ENCODE assay signal across 16 cellular contexts in genomic region chr22:37471721-37472417, GRCh38. TPM values are rescaled to one million over a fixed set of nuclear protein-coding genes. Genes with fewer than 3 reads are reported as not detected.
DNase-seq lines count a peak whose midpoint lies in the region; ATAC-seq, FAIRE-seq and TF ChIP-seq lines count a peak whose summit lies in the region.
"Had no signal": no experiment of that assay in that cellular context is flagged by ENCODE, and none has a peak within 500 bp of the region (broad histone marks: within the 10 kb centered on the region; RNA-seq: fewer than 3 reads in every experiment).

No MANE protein-coding gene starts in this region.

- H3K36me3 Mint-ChIP-seq in activated CD8-positive, alpha-beta memory T cell treated with anti-CD3 and anti-CD28 coated beads, Interleukin-2, amount 10 ng/mL, durations not matched to agents 7 days and 5 days: peaks cover 37% of the 10 kb centered on the region
- peaks cover 51% of the 10 kb centered on the region for H3K36me3 Mint-ChIP-seq in activated CD4-positive, alpha-beta T cell treated with anti-CD3 and anti-CD28 coated beads for 36 hours (ENCODE audit: low read depth)

- TF ChIP-seq POLR2A in body of pancreas (IDR thresholded peaks at IDR 0.05): no peak

- H4K20me1 ChIP-seq in BLaER1: peaks cover 100% of the 10 kb centered on the region

- intact Hi-C loops in body of pancreas (cut with DNase I): no loop called here
- intact Hi-C loops in activated CD4-positive, alpha-beta T cell treated with anti-CD3 and anti-CD28 coated beads for 36 hours (cut with DNase I, micrococcal nuclease): loop anchor here (1.0 kb wide), 1 partner anchor 26 kb away; no protein-coding TSS in a partner anchor

- H3K4me1 Mint-ChIP-seq in activated CD8-positive, alpha-beta memory T cell treated with anti-CD3 and anti-CD28 coated beads, Interleukin-2, amount 10 ng/mL, durations not matched to agents 7 days and 5 days: no peaks in the 10 kb centered on the region
- H3K4me1 Mint-ChIP-seq in activated CD4-positive, alpha-beta T cell treated with anti-CD3 and anti-CD28 coated beads for 36 hours: no peaks in the 10 kb centered on the region
- H3K4me1 Mint-ChIP-seq: CD14-positive monocyte had no signal

- peaks cover 93% of the 10 kb centered on the region for H3K36me3 ChIP-seq in BLaER1
- no peaks in the 10 kb centered on the region for H3K36me3 ChIP-seq in HEK293 (ENCODE audit: control insufficient read depth in 2 of 2, insufficient read depth in 1 of 2, low read length in 2 of 2)
- no peaks in the 10 kb centered on the region for H3K36me3 ChIP-seq in body of pancreas (replicated peaks in 1 of 2; ENCODE audit: insufficient read depth in 1 of 2, low read depth in 2 of 2)

- no peak overlapping the region for H3K4me3 Mint-ChIP-seq in activated CD8-positive, alpha-beta memory T cell treated with anti-CD3 and anti-CD28 coated beads, Interleukin-2, amount 10 ng/mL, durations not matched to agents 7 days and 5 days
- no peak overlapping the region for H3K4me3 Mint-ChIP-seq in activated CD4-positive, alpha-beta T cell treated with anti-CD3 and anti-CD28 coated beads for 36 hours
- H3K4me3 Mint-ChIP-seq: CD14-positive monocyte, H9 had no signal

- H3K27ac ChIP-seq in BLaER1 (0 out of 2 replicates have a peak overlapping the region, but pooled peaks have one; percentile 2), HEK293 (ENCODE audit: extremely low read depth, low read depth, low read length) (no peak overlapping the region), body of pancreas (no peak overlapping the region)
- H3K27ac ChIP-seq: Peyer's patch had no signal

- peak overlapping the region; percentile 54 for H3K4me2 ChIP-seq in BLaER1

- CTCF ChIA-PET in activated CD8-positive, alpha-beta memory T cell treated with anti-CD3 and anti-CD28 coated beads, Interleukin-2, amount 10 ng/mL, durations not matched to agents 7 days and 5 days (lab: Charles Lee): interaction anchor here (0.7 to 3.3 kb wide), 25 partner anchors 10 to 204 kb away, joined by 3 to 41 read pairs (median 5); partner anchors contain the start of genes LGALS2 and MFNG
- CTCF ChIA-PET in HEK293 (lab: Yijun Ruan, JAX): interaction anchor here (0.5 to 7.2 kb wide), 35 partner anchors 9 to 1031 kb away, joined by 3 to 115 read pairs (median 6); partner anchors contain the start of genes CARD10 and MFNG
- CTCF ChIA-PET in activated CD4-positive, alpha-beta T cell treated with anti-CD3 and anti-CD28 coated beads for 36 hours (lab: Charles Lee): interaction anchor here (0.6 to 2.6 kb wide), 18 partner anchors 9 to 696 kb away, joined by 3 to 16 read pairs (median 4); no protein-coding TSS in a partner anchor

- ATAC-seq in activated CD8-positive, alpha-beta memory T cell treated with anti-CD3 and anti-CD28 coated beads, Interleukin-2, amount 10 ng/mL, durations not matched to agents 7 days and 5 days: no peak
- peak; percentile 15 for ATAC-seq in body of pancreas
- ATAC-seq in activated CD4-positive, alpha-beta T cell treated with anti-CD3 and anti-CD28 coated beads for 36 hours: no peak

- no peak for TF ChIP-seq CTCF in HEK293 (tag by site-specific recombination; IDR thresholded peaks at IDR 0.05)
- TF ChIP-seq CTCF in body of pancreas (IDR thresholded peaks at IDR 0.05): no peak

- FAIRE-seq in GM19239 (lab: Jason Lieb, UNC): no peak

- no peaks in the 10 kb centered on the region for H3K27me3 Mint-ChIP-seq in activated CD8-positive, alpha-beta memory T cell treated with anti-CD3 and anti-CD28 coated beads, Interleukin-2, amount 10 ng/mL, durations not matched to agents 7 days and 5 days
- no peaks in the 10 kb centered on the region for H3K27me3 Mint-ChIP-seq in activated CD4-positive, alpha-beta T cell treated with anti-CD3 and anti-CD28 coated beads for 36 hours

- H3K9me3 ChIP-seq in BLaER1 (no peaks in the 10 kb centered on the region), HEK293 (ENCODE audit: control insufficient read depth, insufficient read depth, low read depth, low read length) (no peaks in the 10 kb centered on the region), body of pancreas (no peaks in the 10 kb centered on the region)
- H3K9me3 ChIP-seq: Caco-2, Peyer's patch had no signal

- H3K4me1 ChIP-seq in BLaER1 (peaks cover 28% of the 10 kb centered on the region), HEK293 (ENCODE audit: control insufficient read depth, insufficient read depth, low read length) (no peaks in the 10 kb centered on the region), body of pancreas (no peaks in the 10 kb centered on the region)
- H3K4me1 ChIP-seq: Caco-2 had no signal

- DNase-seq in activated CD8-positive, alpha-beta memory T cell treated with anti-CD3 and anti-CD28 coated beads, Interleukin-2, amount 10 ng/mL, durations not matched to agents 7 days and 5 days: no peak
- DNase-seq in activated CD8-positive, alpha-beta memory T cell treated with anti-CD3 and anti-CD28 coated beads, Interleukin-2, amount 50 U/mL, for 48 hours: no peak
- DNase-seq in body of pancreas (no peak), GM19239 (ENCODE audit: insufficient read length, low spot score) (no peak)
- DNase-seq in activated CD4-positive, alpha-beta T cell treated with anti-CD3 and anti-CD28 coated beads for 36 hours: no peak
- DNase-seq: DMS153, MV-4-11, NCI-H1417 treated with DMSO at 0.1 percent for 48 hours, NCI-H2227 treated with DMSO at 0.1 percent for 48 hours had no signal

- H3K9me3 Mint-ChIP-seq in activated CD8-positive, alpha-beta memory T cell treated with anti-CD3 and anti-CD28 coated beads, Interleukin-2, amount 10 ng/mL, durations not matched to agents 7 days and 5 days (ENCODE audit: low read depth): no peaks in the 10 kb centered on the region
- H3K9me3 Mint-ChIP-seq in activated CD4-positive, alpha-beta T cell treated with anti-CD3 and anti-CD28 coated beads for 36 hours (ENCODE audit: low read depth): no peaks in the 10 kb centered on the region
- H3K9me3 Mint-ChIP-seq: CD14-positive monocyte, H9 had no signal

- POLR2A ChIA-PET in HEK293 (lab: Yijun Ruan, JAX): interaction anchor here (1.7 kb wide), 1 partner anchor 41 kb away, joined by 5 read pairs; no protein-coding TSS in a partner anchor
- POLR2A ChIA-PET in activated CD4-positive, alpha-beta T cell treated with anti-CD3 and anti-CD28 coated beads for 36 hours (lab: Charles Lee): no interaction called here

- H3K4me3 ChIP-seq in BLaER1 (no peak overlapping the region), HEK293 (ENCODE audit: low read depth, low read length) (no peak overlapping the region), body of pancreas (no peak overlapping the region)
- H3K4me3 ChIP-seq: Peyer's patch had no signal

- no peaks in the 10 kb centered on the region for H3K27me3 ChIP-seq in BLaER1
- no peaks in the 10 kb centered on the region for H3K27me3 ChIP-seq in body of pancreas
- H3K27me3 ChIP-seq: Peyer's patch had no signal

- no peak overlapping the region for H3K9ac ChIP-seq in BLaER1

- 60 to 62% methylated on average over 10 of the region's 10 CpGs for WGBS in body of pancreas, 2 donors

- peak overlapping the region; percentile 52 for H3K27ac Mint-ChIP-seq in activated CD8-positive, alpha-beta memory T cell treated with anti-CD3 and anti-CD28 coated beads, Interleukin-2, amount 10 ng/mL, durations not matched to agents 7 days and 5 days
- H3K27ac Mint-ChIP-seq in activated CD4-positive, alpha-beta T cell treated with anti-CD3 and anti-CD28 coated beads for 36 hours: no peak overlapping the region

TF ChIP-seq in HEK293, 187 proteins besides CTCF, POLR2A, EP300 and RAD21:
- TF ChIP-seq KLF9 (tag by site-specific recombination; IDR thresholded peaks at IDR 0.05; ENCODE audit: low read depth) (no peak), ZNF768 (tag by site-specific recombination; IDR thresholded peaks at IDR 0.05) (peak; percentile 77; the same call in 1 of the 2 replicates)

RNA-seq across cellular contexts. Expression of gene MFNG, which starts 14.3 kb away (rescaled TPM):
- 100 to 1,000 TPM; 196 to 220 TPM for total RNA-seq in activated CD8-positive, alpha-beta memory T cell treated with anti-CD3 and anti-CD28 coated beads, Interleukin-2, amount 10 ng/mL, durations not matched to agents 7 days and 5 days
- total RNA-seq in body of pancreas: 1 to 10 TPM; 3.0 to 7.3 TPM
- 100 to 1,000 TPM; 108 to 125 TPM for total RNA-seq in activated CD4-positive, alpha-beta T cell treated with anti-CD3 and anti-CD28 coated beads for 36 hours
- total RNA-seq: HT1080 had no signal

RNA-seq across cellular contexts. Expression of gene ELFN2, which starts 44.6 kb away (rescaled TPM):
- under 1 TPM; 0.07 to 0.50 TPM for total RNA-seq in activated CD8-positive, alpha-beta memory T cell treated with anti-CD3 and anti-CD28 coated beads, Interleukin-2, amount 10 ng/mL, durations not matched to agents 7 days and 5 days
- total RNA-seq in body of pancreas: 1 to 10 TPM in 1 of 2 donors, not detected in 1; 1.6 TPM
- total RNA-seq in activated CD4-positive, alpha-beta T cell treated with anti-CD3 and anti-CD28 coated beads for 36 hours: under 1 TPM; 0.19 to 0.25 TPM

RNA-seq across cellular contexts. Expression of gene CARD10, which starts 47.3 kb away (rescaled TPM):
- under 1 TPM in 1 of 2 experiments, not detected in 1; 0.16 TPM for total RNA-seq in activated CD8-positive, alpha-beta memory T cell treated with anti-CD3 and anti-CD28 coated beads, Interleukin-2, amount 10 ng/mL, durations not matched to agents 7 days and 5 days
- 10 to 100 TPM; 17.4 to 28.7 TPM for total RNA-seq in body of pancreas
- not detected for total RNA-seq in activated CD4-positive, alpha-beta T cell treated with anti-CD3 and anti-CD28 coated beads for 36 hours

Comparison
In these comparisons a context has a peak if more than half of its experiments do, and no peak if none do; other contexts are left out.
1. RNA of gene MFNG, which starts 14.3 kb away (total RNA-seq): 196 to 220 TPM in activated CD8-positive, alpha-beta memory T cell treated with anti-CD3 and anti-CD28 coated beads, Interleukin-2, amount 10 ng/mL, durations not matched to agents 7 days and 5 days and 108 to 125 TPM in activated CD4-positive, alpha-beta T cell treated with anti-CD3 and anti-CD28 coated beads for 36 hours; 3.0 to 7.3 TPM in body of pancreas; every median in the first group is over 10 times any median in the second.
2. RNA of gene CARD10, which starts 47.3 kb away (total RNA-seq): 17.4 to 28.7 TPM in body of pancreas; 0.16 TPM in activated CD8-positive, alpha-beta memory T cell treated with anti-CD3 and anti-CD28 coated beads, Interleukin-2, amount 10 ng/mL, durations not matched to agents 7 days and 5 days and not detected in activated CD4-positive, alpha-beta T cell treated with anti-CD3 and anti-CD28 coated beads for 36 hours; every median in the first group is over 10 times any median in the second.